In the genomic region with DNA sequence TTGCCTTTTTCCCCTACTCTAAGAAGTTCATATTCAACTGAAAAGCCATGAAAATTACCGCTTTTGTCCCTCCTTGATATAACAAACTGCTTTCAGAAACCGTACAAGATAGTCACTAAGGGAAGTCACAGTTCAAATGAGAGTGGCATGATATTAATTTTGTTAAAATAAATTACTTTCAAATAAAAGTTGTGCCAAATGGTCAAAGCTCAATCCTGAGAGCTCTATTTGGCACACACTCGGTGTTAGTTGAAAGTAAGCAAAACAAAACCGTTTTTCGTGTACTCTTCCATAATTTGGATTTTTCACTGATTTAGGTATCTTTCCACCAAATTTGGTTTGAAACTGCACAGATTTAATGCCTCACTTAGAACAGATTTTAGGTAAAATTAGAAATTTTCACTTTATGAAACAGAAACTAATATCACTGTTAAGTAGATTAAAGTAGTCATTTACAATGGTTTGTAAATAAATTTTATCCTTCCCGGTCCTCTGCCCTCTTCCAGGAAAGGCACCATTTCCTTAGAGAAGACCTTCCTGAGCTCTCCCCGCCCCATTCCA, we compare ENCODE assay signal across 9 cellular contexts. TPM values are rescaled to one million over a fixed set of nuclear protein-coding genes. Genes with fewer than 3 reads are reported as not detected.
DNase-seq lines count a peak whose midpoint lies in the region; ATAC-seq, FAIRE-seq and TF ChIP-seq lines count a peak whose summit lies in the region.
"Had no signal": no experiment of that assay in that cellular context is flagged by ENCODE, and none has a peak within 500 bp of the region (broad histone marks: within the 10 kb centered on the region; RNA-seq: fewer than 3 reads in every experiment).

No MANE protein-coding gene starts in this region.

- H3K4me3 ChIP-seq in A673 (ENCODE audit: low read depth, low read length, poor library complexity, severe bottlenecking) (peak overlapping the region; percentile 62), HUES48 (ENCODE audit: low read depth, low read length) (peak overlapping the region; percentile 89), mucosa of rectum (ENCODE audit: low read length in 2 of 2) (peak overlapping the region; percentile 89 to 98), small intestine (ENCODE audit: low read depth in 1 of 2, low read length in 2 of 2) (peak overlapping the region in 1 of 2 donors; percentile 60)

- POLR2A ChIA-PET in A673 (lab: Charles Lee; ENCODE audit: low non-redundant PET) = no interaction called here

- H3K9me3 Mint-ChIP-seq in central memory CD8-positive, alpha-beta T cell = no peaks in the 10 kb centered on the region

- TF ChIP-seq CTCF in A673 (conservative IDR thresholded peaks at IDR 0.05; ENCODE audit: low read depth, low read length) = no peak

- H3K9me3 ChIP-seq in A673 (ENCODE audit: low read depth, low read length, poor library complexity, severe bottlenecking) (no peaks in the 10 kb centered on the region), HUES48 (ENCODE audit: control insufficient read depth, insufficient read depth, low read length) (no peaks in the 10 kb centered on the region), mucosa of rectum (ENCODE audit: control insufficient read depth in 2 of 2, low read length in 2 of 2) (no peaks in the 10 kb centered on the region), small intestine (ENCODE audit: control insufficient read depth, low read depth) (no peaks in the 10 kb centered on the region)

- peak overlapping the region; percentile 94 for H3K4me3 Mint-ChIP-seq in central memory CD8-positive, alpha-beta T cell

- peak overlapping the region; percentile 96 for H3K27ac Mint-ChIP-seq in central memory CD8-positive, alpha-beta T cell (ENCODE audit: low read depth)

- WGBS in small intestine, 3 donors = 6 to 8% (median 8%) methylated on average over 7 of the region's 7 CpGs

- peaks cover 6% of the 10 kb centered on the region for H3K27me3 Mint-ChIP-seq in central memory CD8-positive, alpha-beta T cell

- no peak for ATAC-seq in central memory CD8-positive, alpha-beta T cell (replicated peaks; ENCODE audit: extremely low read depth, poor library complexity, severe bottlenecking)
- no peak for ATAC-seq in HG03175 (IDR thresholded peaks at IDR 0.05; ENCODE audit: unreplicated experiment)

- H3K36me3 ChIP-seq in A673 (ENCODE audit: insufficient read depth, low read length, poor library complexity, severe bottlenecking) (no peaks in the 10 kb centered on the region), HUES48 (ENCODE audit: control insufficient read depth, insufficient read depth, low read length) (peaks cover 4% of the 10 kb centered on the region), mucosa of rectum (ENCODE audit: control insufficient read depth in 2 of 2, insufficient read depth in 2 of 2, low read length in 2 of 2) (no peaks in the 10 kb centered on the region), small intestine (ENCODE audit: control insufficient read depth in 2 of 2, insufficient read depth in 2 of 2, low read length in 2 of 2) (peaks cover 0 to 2% of the 10 kb centered on the region in 2 donors)

- CTCF ChIA-PET in A673 (lab: Charles Lee) = no interaction called here

- H3K4me1 Mint-ChIP-seq in central memory CD8-positive, alpha-beta T cell = peaks cover 31% of the 10 kb centered on the region

- BruUV-seq in A673 (replicated peaks; lab: Mats Ljungman, UMichigan) = TSS peak; percentile 67

- H3K27me3 ChIP-seq in A673 (replicated peaks; ENCODE audit: insufficient read depth, low read depth, low read length, poor library complexity) (no peaks in the 10 kb centered on the region), HUES48 (ENCODE audit: control insufficient read depth, insufficient read depth, low read length) (no peaks in the 10 kb centered on the region), mucosa of rectum (ENCODE audit: control insufficient read depth in 2 of 2, insufficient read depth in 2 of 2, low read length in 2 of 2) (no peaks in the 10 kb centered on the region), small intestine (ENCODE audit: control insufficient read depth in 2 of 2, insufficient read depth in 2 of 2, low read length in 2 of 2) (no peaks in the 10 kb centered on the region)

- intact Hi-C loops in A673 (cut with micrococcal nuclease; ENCODE audit: unreplicated experiment) = no loop called here

- DNase-seq in A673 (ENCODE audit: low spot score) (no peak), small intestine (no peak), NCI-H1092 treated with DMSO at 0.1 percent for 48 hours (lab: John Stamatoyannopoulos, UW) (no peak), NOMO-1 treated with DMSO at 0.1 percent for 48 hours (lab: John Stamatoyannopoulos, UW; ENCODE audit: unreplicated experiment) (no peak)
- DNase-seq in central memory CD8-positive, alpha-beta T cell (ENCODE audit: low spot score in 2 of 2) = no peak

- FAIRE-seq in small intestine (lab: Jason Lieb, UNC) = no peak
- FAIRE-seq: TTC549 had no signal

- H3K36me3 Mint-ChIP-seq in central memory CD8-positive, alpha-beta T cell (ENCODE audit: insufficient read depth) = peaks cover 20% of the 10 kb centered on the region

- peak overlapping the region; percentile 93 for H3K27ac ChIP-seq in A673 (ENCODE audit: low read depth, low read length, poor library complexity, severe bottlenecking)
- peak overlapping the region; percentile 95 for H3K27ac ChIP-seq in HUES48 (ENCODE audit: low read depth, low read length)
- peak overlapping the region; percentile 97 to 98 for H3K27ac ChIP-seq in mucosa of rectum (ENCODE audit: low read depth in 2 of 2, low read length in 2 of 2)
- H3K27ac ChIP-seq in small intestine (ENCODE audit: low read depth in 1 of 2, low read length in 1 of 2) = peak overlapping the region in 1 of 2 donors; percentile 93

- H3K4me1 ChIP-seq in A673 (ENCODE audit: insufficient read depth, low read length, poor library complexity, severe bottlenecking) (peaks cover 12% of the 10 kb centered on the region), HUES48 (ENCODE audit: control insufficient read depth, insufficient read depth, low read length) (peaks cover 18% of the 10 kb centered on the region), mucosa of rectum (ENCODE audit: control insufficient read depth in 2 of 2, insufficient read depth in 2 of 2, low read length in 2 of 2) (peaks cover 14% of the 10 kb centered on the region in 2 donors), small intestine (ENCODE audit: control insufficient read depth in 2 of 2, insufficient read depth in 1 of 2, low read depth in 1 of 2, low read length in 1 of 2) (peaks cover 0 to 8% of the 10 kb centered on the region in 2 donors)

- H3K9ac ChIP-seq in HUES48 (ENCODE audit: low read depth, low read length) (peak overlapping the region; percentile 93), mucosa of rectum (ENCODE audit: low read depth in 1 of 2, low read length in 2 of 2) (peak overlapping the region; percentile 86 to 96)

RNA-seq across cellular contexts. Expression of a gene that starts 0.7 kb away (rescaled TPM):
- total RNA-seq in A673 (2021) = 19.1 and 21.7 TPM in 2 replicates
- 10 to 100 TPM; 10.5 to 17.3 (median 15.2) TPM for polyA plus RNA-seq in small intestine
